ENCODE assay signal across 8 cellular contexts in the genomic region with DNA sequence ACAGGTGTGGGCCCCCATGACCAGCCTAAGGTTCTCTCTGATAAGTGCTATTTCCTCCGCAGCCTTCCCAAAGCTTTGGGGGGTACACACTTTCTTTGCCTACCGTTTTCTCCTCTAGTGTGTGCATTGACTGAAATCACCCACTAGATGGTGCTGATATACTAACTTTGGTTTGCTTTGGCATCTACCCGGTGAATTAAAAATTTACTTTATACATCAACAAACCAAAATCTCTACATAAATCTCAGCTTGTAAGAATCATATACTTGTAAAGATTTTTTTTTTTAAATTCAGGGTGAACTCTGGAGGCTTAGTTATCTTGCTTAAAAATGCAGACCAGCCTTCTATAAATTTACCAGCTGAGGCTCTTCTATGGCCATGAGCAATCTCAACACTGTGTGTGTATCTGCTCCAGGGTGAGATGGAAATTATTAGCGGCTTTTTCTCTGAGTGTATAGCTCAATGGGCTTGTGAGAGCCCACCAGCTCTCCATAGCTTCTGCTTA.
A peak's percentile ranks its signal among the peaks of the same experiment; 100 is the strongest.
DNase-seq lines count a peak whose midpoint lies in the region; ATAC-seq and TF ChIP-seq lines count a peak whose summit lies in the region.

No MANE protein-coding gene starts in this region.

- H3K27me3 ChIP-seq in right lobe of liver: no peaks in the 10 kb centered on the region

- ATAC-seq in GM21526 (IDR thresholded peaks at IDR 0.05; ENCODE audit: low FRiP score, unreplicated experiment) (peak; percentile 58), right lobe of liver (peak; percentile 38 to 75 (median 60)), GM19324 (IDR thresholded peaks at IDR 0.05; ENCODE audit: low FRiP score, unreplicated experiment) (no peak)

- H3K27ac Mint-ChIP-seq in activated naive CD8-positive, alpha-beta T cell treated with anti-CD3 and anti-CD28 coated beads for 36 hours: no peak overlapping the region

- DNase-seq in COR-L47 (lab: John Stamatoyannopoulos, UW) (peak; percentile 10), NCI-H345 (lab: John Stamatoyannopoulos, UW) (peak; percentile 22), T47D (ENCODE audit: low read depth in 1 of 2, low spot score in 1 of 2) (peak; percentile 33 to 61), right lobe of liver (no peak), foreskin melanocyte (no peak)
- no peak for DNase-seq in activated naive CD8-positive, alpha-beta T cell treated with anti-CD3 and anti-CD28 coated beads for 36 hours

- H3K27ac ChIP-seq in right lobe of liver: no peak overlapping the region

- peaks cover 34% of the 10 kb centered on the region for H3K27me3 Mint-ChIP-seq in activated naive CD8-positive, alpha-beta T cell treated with anti-CD3 and anti-CD28 coated beads for 36 hours

- TF ChIP-seq CTCF in right lobe of liver (IDR thresholded peaks at IDR 0.05): peak; percentile 69 to 79 (median 70)

- H3K36me3 Mint-ChIP-seq in activated naive CD8-positive, alpha-beta T cell treated with anti-CD3 and anti-CD28 coated beads for 36 hours: no peaks in the 10 kb centered on the region

- no peaks in the 10 kb centered on the region for H3K4me1 Mint-ChIP-seq in activated naive CD8-positive, alpha-beta T cell treated with anti-CD3 and anti-CD28 coated beads for 36 hours

- no peak overlapping the region for H3K4me3 Mint-ChIP-seq in activated naive CD8-positive, alpha-beta T cell treated with anti-CD3 and anti-CD28 coated beads for 36 hours

- TF ChIP-seq POLR2A in right lobe of liver (IDR thresholded peaks at IDR 0.05): no peak

- intact Hi-C loops in right lobe of liver (cut with DNase I): no loop called here

- in situ Hi-C loops in T47D (cut with HindIII; ENCODE audit: low pct_unique_long_range_greater_than_20kb, low sequenced_read_pairs): no loop called here

- H3K4me3 ChIP-seq in right lobe of liver: no peak overlapping the region

- 3% methylated on average over 4 of the region's 4 CpGs for WGBS in right lobe of liver (ENCODE audit: insufficient coverage, low coverage, low lambda C conversion rate, missing lambda C conversion rate)

- H3K36me3 ChIP-seq in right lobe of liver: no peaks in the 10 kb centered on the region

- H3K9me3 Mint-ChIP-seq in activated naive CD8-positive, alpha-beta T cell treated with anti-CD3 and anti-CD28 coated beads for 36 hours: no peaks in the 10 kb centered on the region

- H3K9me3 ChIP-seq in right lobe of liver: no peaks in the 10 kb centered on the region

- peaks cover 0 to 10% (median 0%) of the 10 kb centered on the region in 4 donors for H3K4me1 ChIP-seq in right lobe of liver

Comparison
In these comparisons a context has a peak if more than half of its experiments do, and no peak if none do; other contexts are left out.
1. DNase-seq: peak in COR-L47 (single experiment), NCI-H345 (single experiment) and T47D (2 of 2); none in right lobe of liver (0 of 3), activated naive CD8-positive, alpha-beta T cell treated with anti-CD3 and anti-CD28 coated beads for 36 hours (single experiment) and foreskin melanocyte (single experiment).